ENCODE assay signal across 13 cellular contexts in genomic region chr14:68924392-68925158, GRCh38. TPM values are rescaled to one million over a fixed set of nuclear protein-coding genes. Genes with fewer than 3 reads are reported as not detected.
A peak's percentile ranks its signal among the peaks of the same experiment; 100 is the strongest.
DNase-seq lines count a peak whose midpoint lies in the region; ATAC-seq and TF ChIP-seq lines count a peak whose summit lies in the region.
"Had no signal": no experiment of that assay in that cellular context is flagged by ENCODE, and none has a peak within 500 bp of the region (broad histone marks: within the 10 kb centered on the region; RNA-seq: fewer than 3 reads in every experiment).

No MANE protein-coding gene starts in this region.

- peaks cover 13% of the 10 kb centered on the region for H3K9me3 Mint-ChIP-seq in activated CD8-positive, alpha-beta T cell treated with anti-CD3 and anti-CD28 coated beads, Interleukin-2, amount 10 ng/mL, durations not matched to agents 7 days and 5 days (ENCODE audit: insufficient read depth)

- 44% methylated on average over 9 of the region's 9 CpGs for whole genome bisulfite sequencing in prostate gland

- DNase-seq in ELR (ENCODE audit: low read depth) = peak; percentile 53
- DNase-seq in activated CD8-positive, alpha-beta T cell treated with anti-CD3 and anti-CD28 coated beads, Interleukin-2, amount 10 ng/mL, durations not matched to agents 7 days and 5 days = no peak
- no peak for DNase-seq in left cardiac atrium
- no peak for DNase-seq in prostate gland (ENCODE audit: low spot score)
- DNase-seq in brain microvascular endothelial cell = no peak
- DNase-seq in activated gamma-delta T cell (lab: John Stamatoyannopoulos, UW) = no peak
- no peak for DNase-seq in stimulated activated CD4-positive, alpha-beta T cell treated with anti-CD3 and anti-CD28 coated beads, Interleukin-1b, Interleukin-23, amount 100 ng/mL, for 48 hours
- DNase-seq: activated effector memory CD4-positive, alpha-beta T cell treated with anti-CD3 and anti-CD28 coated beads, Interleukin-2, amount 50 U/mL, for 16 hours; Calu3; KG1; NCI-H69 had no signal

- CTCF ChIA-PET in activated CD8-positive, alpha-beta T cell treated with anti-CD3 and anti-CD28 coated beads, Interleukin-2, amount 10 ng/mL, durations not matched to agents 7 days and 5 days (lab: Charles Lee) = interaction anchor here (0.8 to 7.2 kb wide), 12 partner anchors 10 to 178 kb away, joined by 3 to 81 read pairs (median 4); no protein-coding TSS in a partner anchor

- no peaks in the 10 kb centered on the region for H3K27me3 ChIP-seq in prostate gland (replicated peaks; ENCODE audit: insufficient read depth)
- no peaks in the 10 kb centered on the region for H3K27me3 ChIP-seq in brain microvascular endothelial cell (replicated peaks)

- H3K36me3 ChIP-seq in prostate gland = no peaks in the 10 kb centered on the region
- peaks cover 75% of the 10 kb centered on the region for H3K36me3 ChIP-seq in brain microvascular endothelial cell (replicated peaks)

- H3K27ac ChIP-seq in prostate gland = peak overlapping the region; percentile 56 to 68
- H3K27ac ChIP-seq in brain microvascular endothelial cell = no peak overlapping the region

- POLR2A ChIA-PET in activated CD8-positive, alpha-beta T cell treated with anti-CD3 and anti-CD28 coated beads, Interleukin-2, amount 10 ng/mL, durations not matched to agents 7 days and 5 days (lab: Charles Lee) = interaction anchor here (0.6 to 1.0 kb wide), 4 partner anchors 13 to 570 kb away, joined by 3 to 5 read pairs (median 3); no protein-coding TSS in a partner anchor

- TF ChIP-seq CTCF in prostate gland (IDR thresholded peaks at IDR 0.05) (no peak), brain microvascular endothelial cell (IDR thresholded peaks at IDR 0.05; ENCODE audit: low read depth, low read length, missing control alignments) (no peak)

- no peaks in the 10 kb centered on the region for H3K4me1 ChIP-seq in prostate gland (replicated peaks)

- no peak for ATAC-seq in activated CD8-positive, alpha-beta T cell treated with anti-CD3 and anti-CD28 coated beads, Interleukin-2, amount 10 ng/mL, durations not matched to agents 7 days and 5 days
- ATAC-seq in left cardiac atrium (peak; percentile 62 to 84), GM18861 (IDR thresholded peaks at IDR 0.05; ENCODE audit: unreplicated experiment) (no peak)

- in situ Hi-C loops in brain microvascular endothelial cell (cut with HindIII; ENCODE audit: low pct_ligation_motif_present, low sequenced_read_pairs) = no loop called here

- peak overlapping the region; percentile 56 for H3K27ac Mint-ChIP-seq in activated CD8-positive, alpha-beta T cell treated with anti-CD3 and anti-CD28 coated beads, Interleukin-2, amount 10 ng/mL, durations not matched to agents 7 days and 5 days
- H3K27ac Mint-ChIP-seq: memory B cell had no signal

- TF ChIP-seq POLR2A in prostate gland (IDR thresholded peaks at IDR 0.05) = no peak

- intact Hi-C loops in left cardiac atrium (cut with DNase I) = no loop called here
- intact Hi-C loops in prostate gland (cut with DNase I) = no loop called here

- no peaks in the 10 kb centered on the region for H3K9me3 ChIP-seq in prostate gland

- H3K36me3 Mint-ChIP-seq in activated CD8-positive, alpha-beta T cell treated with anti-CD3 and anti-CD28 coated beads, Interleukin-2, amount 10 ng/mL, durations not matched to agents 7 days and 5 days (ENCODE audit: low read depth) = peaks cover 55% of the 10 kb centered on the region

- peaks cover 59% of the 10 kb centered on the region for H3K4me1 Mint-ChIP-seq in activated CD8-positive, alpha-beta T cell treated with anti-CD3 and anti-CD28 coated beads, Interleukin-2, amount 10 ng/mL, durations not matched to agents 7 days and 5 days (ENCODE audit: low read depth)
- H3K4me1 Mint-ChIP-seq: memory B cell had no signal

- H3K4me3 ChIP-seq in prostate gland (no peak overlapping the region), brain microvascular endothelial cell (ENCODE audit: low read depth, low read length) (no peak overlapping the region)

- H3K4me3 Mint-ChIP-seq in activated CD8-positive, alpha-beta T cell treated with anti-CD3 and anti-CD28 coated beads, Interleukin-2, amount 10 ng/mL, durations not matched to agents 7 days and 5 days = no peak overlapping the region
- H3K4me3 Mint-ChIP-seq: memory B cell had no signal

- no peaks in the 10 kb centered on the region for H3K27me3 Mint-ChIP-seq in activated CD8-positive, alpha-beta T cell treated with anti-CD3 and anti-CD28 coated beads, Interleukin-2, amount 10 ng/mL, durations not matched to agents 7 days and 5 days (ENCODE audit: low read depth)

RNA-seq across cellular contexts. Expression of gene ACTN1, which starts 54.5 kb away (rescaled TPM):
- 10 to 100 TPM; 51.4 to 56.1 TPM for total RNA-seq in activated CD8-positive, alpha-beta T cell treated with anti-CD3 and anti-CD28 coated beads, Interleukin-2, amount 10 ng/mL, durations not matched to agents 7 days and 5 days
- total RNA-seq in left cardiac atrium (100 to 1,000 TPM; 160 to 319 TPM), prostate gland (100 to 1,000 TPM; 197 to 240 TPM)

Comparison
In these comparisons a context has a peak if more than half of its experiments do, and no peak if none do; other contexts are left out.
1. ATAC-seq: peak in left cardiac atrium (2 of 2); none in activated CD8-positive, alpha-beta T cell treated with anti-CD3 and anti-CD28 coated beads, Interleukin-2, amount 10 ng/mL, durations not matched to agents 7 days and 5 days (single experiment) and GM18861 (single experiment).